Comparison of ENCODE assay signal across 18 cellular contexts in genomic region chr11:116742104-116742503, GRCh38.
DNase-seq lines count a peak whose midpoint lies in the region; ATAC-seq lines count a peak whose summit lies in the region.
"Had no signal": no experiment of that assay in that cellular context is flagged by ENCODE, and none has a peak within 500 bp of the region (broad histone marks: within the 10 kb centered on the region; RNA-seq: fewer than 3 reads in every experiment).

No MANE protein-coding gene starts in this region.

- H3K4me1 Mint-ChIP-seq in stimulated activated effector memory CD8-positive, alpha-beta T cell treated with anti-CD3 and anti-CD28 coated beads, Interleukin-12 subunit alpha, Interleukin-12 subunit beta, amount 100 ng/mL, for 72 hours, result peaks cover 8% of the 10 kb centered on the region

- no peaks in the 10 kb centered on the region for H3K27me3 ChIP-seq in iPS-20b (ENCODE audit: insufficient read depth, low read length)
- H3K27me3 ChIP-seq: ascending aorta, BLaER1, pancreas, SJCRH30 had no signal

- no peak overlapping the region for H3K4me3 Mint-ChIP-seq in stimulated activated effector memory CD8-positive, alpha-beta T cell treated with anti-CD3 and anti-CD28 coated beads, Interleukin-12 subunit alpha, Interleukin-12 subunit beta, amount 100 ng/mL, for 72 hours

- H3K9me3 ChIP-seq in iPS-20b (ENCODE audit: insufficient read depth, low read depth, low read length), result no peaks in the 10 kb centered on the region
- H3K9me3 ChIP-seq: ascending aorta, BLaER1, lower lobe of right lung, pancreas, SJCRH30, thoracic aorta had no signal

- H3K27ac Mint-ChIP-seq in stimulated activated effector memory CD8-positive, alpha-beta T cell treated with anti-CD3 and anti-CD28 coated beads, Interleukin-12 subunit alpha, Interleukin-12 subunit beta, amount 100 ng/mL, for 72 hours, result no peak overlapping the region

- DNase-seq in activated T-cell treated with anti-CD3 and anti-CD28 coated beads for 48 hours (ENCODE audit: low read depth) (peak; percentile 4), astrocyte of the hippocampus (ENCODE audit: low read depth, low spot score) (peak; percentile 55), NCI-H345 (lab: John Stamatoyannopoulos, UW) (no peak), NCI-H82 treated with DMSO at 0.1 percent for 48 hours (lab: John Stamatoyannopoulos, UW; ENCODE audit: unreplicated experiment) (no peak)
- no peak for DNase-seq in activated T-cell treated with anti-CD3 and anti-CD28 coated beads, Interleukin-2, amount 50 U/mL, for 1 hour
- DNase-seq in stimulated activated effector memory CD8-positive, alpha-beta T cell treated with anti-CD3 and anti-CD28 coated beads, Interleukin-12 subunit alpha, Interleukin-12 subunit beta, amount 100 ng/mL, for 72 hours (ENCODE audit: low spot score in 2 of 2), result no peak
- DNase-seq: activated CD4-positive, CD25-positive, alpha-beta regulatory T cell treated with anti-CD3 and anti-CD28 coated beads, Interleukin-2, amount 50 U/mL, for 72 hours; glutamatergic neuron; lower lobe of right lung; PC-9 had no signal

- H3K27ac ChIP-seq in iPS-20b (ENCODE audit: low read length), result no peak overlapping the region
- H3K27ac ChIP-seq: ascending aorta, BLaER1, lower lobe of right lung, pancreas, PC-9, SJCRH30, skin epidermis, thoracic aorta had no signal

- peaks cover 6% of the 10 kb centered on the region for H3K36me3 Mint-ChIP-seq in stimulated activated effector memory CD8-positive, alpha-beta T cell treated with anti-CD3 and anti-CD28 coated beads, Interleukin-12 subunit alpha, Interleukin-12 subunit beta, amount 100 ng/mL, for 72 hours

- peaks cover 9% of the 10 kb centered on the region for H3K4me1 ChIP-seq in iPS-20b (ENCODE audit: insufficient read depth, low read length)
- H3K4me1 ChIP-seq: ascending aorta, BLaER1, pancreas, SJCRH30 had no signal

- no peak overlapping the region for H3K4me3 ChIP-seq in iPS-20b (ENCODE audit: low read length)
- H3K4me3 ChIP-seq: ascending aorta, BLaER1, lower lobe of right lung, pancreas, PC-9, SJCRH30, skin epidermis, thoracic aorta had no signal

- H3K9me3 Mint-ChIP-seq in stimulated activated effector memory CD8-positive, alpha-beta T cell treated with anti-CD3 and anti-CD28 coated beads, Interleukin-12 subunit alpha, Interleukin-12 subunit beta, amount 100 ng/mL, for 72 hours, result no peaks in the 10 kb centered on the region

- H3K9ac ChIP-seq in iPS-20b (ENCODE audit: low read depth, low read length), result peak overlapping the region; percentile 30; the same call in 1 of the 2 replicates
- H3K9ac ChIP-seq: BLaER1 had no signal

- H3K36me3 ChIP-seq in iPS-20b (ENCODE audit: insufficient read depth, low read depth, low read length), result peaks cover 17% of the 10 kb centered on the region

- peak; percentile 47 for ATAC-seq in stimulated activated effector memory CD8-positive, alpha-beta T cell treated with anti-CD3 and anti-CD28 coated beads, Interleukin-12 subunit alpha, Interleukin-12 subunit beta, amount 100 ng/mL, for 72 hours
- no peak for ATAC-seq in GM21367 (IDR thresholded peaks at IDR 0.05; ENCODE audit: unreplicated experiment)

Comparison
In these comparisons a context has a peak if more than half of its experiments do, and no peak if none do; other contexts are left out.
1. DNase-seq: peak in activated T-cell treated with anti-CD3 and anti-CD28 coated beads for 48 hours (single experiment) and astrocyte of the hippocampus (single experiment); none in activated T-cell treated with anti-CD3 and anti-CD28 coated beads, Interleukin-2, amount 50 U/mL, for 1 hour (single experiment), stimulated activated effector memory CD8-positive, alpha-beta T cell treated with anti-CD3 and anti-CD28 coated beads, Interleukin-12 subunit alpha, Interleukin-12 subunit beta, amount 100 ng/mL, for 72 hours (0 of 2), NCI-H345 (single experiment) and NCI-H82 treated with DMSO at 0.1 percent for 48 hours (single experiment).